In the genomic region with DNA sequence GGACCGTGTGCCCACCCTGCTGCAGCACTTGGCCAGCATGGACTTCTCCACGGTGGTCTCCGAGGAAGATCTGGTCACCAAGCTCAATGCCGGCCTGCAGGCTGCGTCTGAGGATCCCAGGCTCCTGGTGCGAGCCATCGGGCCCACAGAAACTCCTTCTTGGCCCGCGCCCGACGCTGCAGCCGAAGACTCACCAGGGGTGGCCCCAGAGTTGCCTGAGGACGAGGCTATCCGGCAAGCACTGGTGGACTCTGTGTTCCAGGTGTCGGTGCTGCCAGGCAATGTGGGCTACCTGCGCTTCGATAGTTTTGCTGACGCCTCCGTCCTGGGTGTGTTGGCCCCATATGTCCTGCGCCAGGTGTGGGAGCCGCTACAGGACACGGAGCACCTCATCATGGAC, we compare ENCODE assay signal across 2 cellular contexts.
TF ChIP-seq lines count a peak whose summit lies in the region.

No MANE protein-coding gene starts in this region.

TF ChIP-seq in GM23338, 12 proteins besides CTCF, POLR2A, EP300 and RAD21 (continued from another document):
- no peak for TF ChIP-seq JUNB (IDR thresholded peaks at IDR 0.05; ENCODE audit: unreplicated experiment)
- TF ChIP-seq POLR2AphosphoS5 (IDR thresholded peaks at IDR 0.05; ENCODE audit: low read depth): no peak

TF ChIP-seq in H1, 55 proteins besides CTCF, POLR2A, EP300 and RAD21 (continued from another document):
- TF ChIP-seq, protein P1, sequence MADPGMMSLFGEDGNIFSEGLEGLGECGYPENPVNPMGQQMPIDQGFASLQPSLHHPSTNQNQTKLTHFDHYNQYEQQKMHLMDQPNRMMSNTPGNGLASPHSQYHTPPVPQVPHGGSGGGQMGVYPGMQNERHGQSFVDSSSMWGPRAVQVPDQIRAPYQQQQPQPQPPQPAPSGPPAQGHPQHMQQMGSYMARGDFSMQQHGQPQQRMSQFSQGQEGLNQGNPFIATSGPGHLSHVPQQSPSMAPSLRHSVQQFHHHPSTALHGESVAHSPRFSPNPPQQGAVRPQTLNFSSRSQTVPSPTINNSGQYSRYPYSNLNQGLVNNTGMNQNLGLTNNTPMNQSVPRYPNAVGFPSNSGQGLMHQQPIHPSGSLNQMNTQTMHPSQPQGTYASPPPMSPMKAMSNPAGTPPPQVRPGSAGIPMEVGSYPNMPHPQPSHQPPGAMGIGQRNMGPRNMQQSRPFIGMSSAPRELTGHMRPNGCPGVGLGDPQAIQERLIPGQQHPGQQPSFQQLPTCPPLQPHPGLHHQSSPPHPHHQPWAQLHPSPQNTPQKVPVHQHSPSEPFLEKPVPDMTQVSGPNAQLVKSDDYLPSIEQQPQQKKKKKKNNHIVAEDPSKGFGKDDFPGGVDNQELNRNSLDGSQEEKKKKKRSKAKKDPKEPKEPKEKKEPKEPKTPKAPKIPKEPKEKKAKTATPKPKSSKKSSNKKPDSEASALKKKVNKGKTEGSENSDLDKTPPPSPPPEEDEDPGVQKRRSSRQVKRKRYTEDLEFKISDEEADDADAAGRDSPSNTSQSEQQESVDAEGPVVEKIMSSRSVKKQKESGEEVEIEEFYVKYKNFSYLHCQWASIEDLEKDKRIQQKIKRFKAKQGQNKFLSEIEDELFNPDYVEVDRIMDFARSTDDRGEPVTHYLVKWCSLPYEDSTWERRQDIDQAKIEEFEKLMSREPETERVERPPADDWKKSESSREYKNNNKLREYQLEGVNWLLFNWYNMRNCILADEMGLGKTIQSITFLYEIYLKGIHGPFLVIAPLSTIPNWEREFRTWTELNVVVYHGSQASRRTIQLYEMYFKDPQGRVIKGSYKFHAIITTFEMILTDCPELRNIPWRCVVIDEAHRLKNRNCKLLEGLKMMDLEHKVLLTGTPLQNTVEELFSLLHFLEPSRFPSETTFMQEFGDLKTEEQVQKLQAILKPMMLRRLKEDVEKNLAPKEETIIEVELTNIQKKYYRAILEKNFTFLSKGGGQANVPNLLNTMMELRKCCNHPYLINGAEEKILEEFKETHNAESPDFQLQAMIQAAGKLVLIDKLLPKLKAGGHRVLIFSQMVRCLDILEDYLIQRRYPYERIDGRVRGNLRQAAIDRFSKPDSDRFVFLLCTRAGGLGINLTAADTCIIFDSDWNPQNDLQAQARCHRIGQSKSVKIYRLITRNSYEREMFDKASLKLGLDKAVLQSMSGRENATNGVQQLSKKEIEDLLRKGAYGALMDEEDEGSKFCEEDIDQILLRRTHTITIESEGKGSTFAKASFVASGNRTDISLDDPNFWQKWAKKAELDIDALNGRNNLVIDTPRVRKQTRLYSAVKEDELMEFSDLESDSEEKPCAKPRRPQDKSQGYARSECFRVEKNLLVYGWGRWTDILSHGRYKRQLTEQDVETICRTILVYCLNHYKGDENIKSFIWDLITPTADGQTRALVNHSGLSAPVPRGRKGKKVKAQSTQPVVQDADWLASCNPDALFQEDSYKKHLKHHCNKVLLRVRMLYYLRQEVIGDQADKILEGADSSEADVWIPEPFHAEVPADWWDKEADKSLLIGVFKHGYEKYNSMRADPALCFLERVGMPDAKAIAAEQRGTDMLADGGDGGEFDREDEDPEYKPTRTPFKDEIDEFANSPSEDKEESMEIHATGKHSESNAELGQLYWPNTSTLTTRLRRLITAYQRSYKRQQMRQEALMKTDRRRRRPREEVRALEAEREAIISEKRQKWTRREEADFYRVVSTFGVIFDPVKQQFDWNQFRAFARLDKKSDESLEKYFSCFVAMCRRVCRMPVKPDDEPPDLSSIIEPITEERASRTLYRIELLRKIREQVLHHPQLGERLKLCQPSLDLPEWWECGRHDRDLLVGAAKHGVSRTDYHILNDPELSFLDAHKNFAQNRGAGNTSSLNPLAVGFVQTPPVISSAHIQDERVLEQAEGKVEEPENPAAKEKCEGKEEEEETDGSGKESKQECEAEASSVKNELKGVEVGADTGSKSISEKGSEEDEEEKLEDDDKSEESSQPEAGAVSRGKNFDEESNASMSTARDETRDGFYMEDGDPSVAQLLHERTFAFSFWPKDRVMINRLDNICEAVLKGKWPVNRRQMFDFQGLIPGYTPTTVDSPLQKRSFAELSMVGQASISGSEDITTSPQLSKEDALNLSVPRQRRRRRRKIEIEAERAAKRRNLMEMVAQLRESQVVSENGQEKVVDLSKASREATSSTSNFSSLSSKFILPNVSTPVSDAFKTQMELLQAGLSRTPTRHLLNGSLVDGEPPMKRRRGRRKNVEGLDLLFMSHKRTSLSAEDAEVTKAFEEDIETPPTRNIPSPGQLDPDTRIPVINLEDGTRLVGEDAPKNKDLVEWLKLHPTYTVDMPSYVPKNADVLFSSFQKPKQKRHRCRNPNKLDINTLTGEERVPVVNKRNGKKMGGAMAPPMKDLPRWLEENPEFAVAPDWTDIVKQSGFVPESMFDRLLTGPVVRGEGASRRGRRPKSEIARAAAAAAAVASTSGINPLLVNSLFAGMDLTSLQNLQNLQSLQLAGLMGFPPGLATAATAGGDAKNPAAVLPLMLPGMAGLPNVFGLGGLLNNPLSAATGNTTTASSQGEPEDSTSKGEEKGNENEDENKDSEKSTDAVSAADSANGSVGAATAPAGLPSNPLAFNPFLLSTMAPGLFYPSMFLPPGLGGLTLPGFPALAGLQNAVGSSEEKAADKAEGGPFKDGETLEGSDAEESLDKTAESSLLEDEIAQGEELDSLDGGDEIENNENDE (IDR thresholded peaks at IDR 0.05; ENCODE audit: insufficient replicate concordance, low read length): no peak
- TF ChIP-seq SAP30 (IDR thresholded peaks at IDR 0.05; ENCODE audit: insufficient read depth, insufficient replicate concordance, low read length) (no peak), POLR2AphosphoS5 (IDR thresholded peaks at IDR 0.05; ENCODE audit: low read depth, low read length) (no peak)
